In the genomic region with DNA sequence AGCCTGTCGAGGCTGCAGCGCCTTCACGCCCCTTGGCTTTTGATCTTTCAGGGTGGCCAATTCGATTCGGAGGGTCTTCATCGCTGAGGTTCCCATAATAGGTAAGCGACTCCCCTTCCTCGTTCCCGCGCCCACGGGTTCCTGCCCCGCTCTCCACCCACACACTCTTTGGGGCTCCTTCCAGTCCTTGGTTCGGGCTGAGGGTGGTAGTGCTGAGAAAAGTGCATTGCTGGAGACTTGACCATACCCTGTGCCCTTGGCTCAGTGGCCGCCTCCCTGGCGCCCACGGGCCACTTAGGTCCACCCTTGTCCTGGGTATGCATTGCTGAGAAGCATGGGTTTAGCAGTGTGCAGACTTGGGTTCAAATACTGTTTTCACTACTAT, we compare ENCODE assay signal across 8 cellular contexts. TPM values are rescaled to one million over a fixed set of nuclear protein-coding genes. Genes with fewer than 3 reads are reported as not detected.
DNase-seq lines count a peak whose midpoint lies in the region; ATAC-seq and TF ChIP-seq lines count a peak whose summit lies in the region.

No MANE protein-coding gene starts in this region.

- H3K27ac ChIP-seq in KOPT-K1 (ENCODE audit: low read depth, low read length, poor library complexity, severe bottlenecking) (peak overlapping the region; percentile 55), colonic mucosa (peak overlapping the region; percentile 60)

- intact Hi-C loops in colonic mucosa (cut with DNase I): no loop called here

- ATAC-seq in HG03045 (IDR thresholded peaks at IDR 0.05; ENCODE audit: unreplicated experiment): no peak

- DNase-seq in GM03348 (ENCODE audit: low spot score) (peak; percentile 55), colonic mucosa (no peak), NCI-H1092 (lab: John Stamatoyannopoulos, UW) (no peak), NCI-H1105 treated with DMSO at 0.1 percent for 48 hours (lab: John Stamatoyannopoulos, UW) (no peak), NCI-H748 treated with DMSO at 0.1 percent for 48 hours (lab: John Stamatoyannopoulos, UW) (no peak)

- H3K36me3 ChIP-seq in KOPT-K1 (ENCODE audit: insufficient read depth, low read length) (peaks cover 78% of the 10 kb centered on the region), colonic mucosa (peaks cover 15% of the 10 kb centered on the region), mucosa of stomach (ENCODE audit: control insufficient read depth, insufficient read depth, low read length) (peaks cover 20% of the 10 kb centered on the region)

- no peaks in the 10 kb centered on the region for H3K4me1 ChIP-seq in colonic mucosa
- H3K4me1 ChIP-seq in mucosa of stomach (ENCODE audit: control insufficient read depth, insufficient read depth, low read length): peaks cover 14% of the 10 kb centered on the region

- H3K9me3 ChIP-seq in KOPT-K1 (ENCODE audit: insufficient read depth, low read length, poor library complexity, severe bottlenecking) (no peaks in the 10 kb centered on the region), colonic mucosa (no peaks in the 10 kb centered on the region), mucosa of stomach (ENCODE audit: control insufficient read depth, low read length) (no peaks in the 10 kb centered on the region)

- TF ChIP-seq CTCF in colonic mucosa (IDR thresholded peaks at IDR 0.05): no peak

- H3K9ac ChIP-seq in colonic mucosa (ENCODE audit: low read depth in 2 of 2, low read length in 2 of 2) (peak overlapping the region; percentile 79 to 96), mucosa of stomach (ENCODE audit: low read length) (peak overlapping the region; percentile 84)

- H3K4me3 ChIP-seq in colonic mucosa (peak overlapping the region; percentile 100), mucosa of stomach (ENCODE audit: low read length) (peak overlapping the region; percentile 91)

- H3K27me3 ChIP-seq in colonic mucosa (no peaks in the 10 kb centered on the region), mucosa of stomach (ENCODE audit: control insufficient read depth, insufficient read depth, low read length) (no peaks in the 10 kb centered on the region)

RNA-seq across cellular contexts. Expression of gene POLR2C, which starts 0.5 kb away (rescaled TPM):
- 10 to 100 TPM; 55.7 to 56.0 TPM for total RNA-seq in colonic mucosa

RNA-seq across cellular contexts. Expression of gene COQ9, which starts 15.7 kb away (rescaled TPM):
- total RNA-seq in colonic mucosa: 100 to 1,000 TPM; 104 to 125 TPM

RNA-seq across cellular contexts. Expression of gene CIAPIN1, which starts 15.8 kb away (rescaled TPM):
- total RNA-seq in colonic mucosa: 10 to 100 TPM; 54.9 to 67.4 TPM

RNA-seq across cellular contexts. Expression of gene DOK4, which starts 23.3 kb away (rescaled TPM):
- 100 to 1,000 TPM; 121 to 141 TPM for total RNA-seq in colonic mucosa

RNA-seq across cellular contexts. Expression of gene CCL17, which starts 58.4 kb away (rescaled TPM):
- not detected for total RNA-seq in colonic mucosa
